27 cellular contexts compared by ENCODE assay signal in the genomic region with DNA sequence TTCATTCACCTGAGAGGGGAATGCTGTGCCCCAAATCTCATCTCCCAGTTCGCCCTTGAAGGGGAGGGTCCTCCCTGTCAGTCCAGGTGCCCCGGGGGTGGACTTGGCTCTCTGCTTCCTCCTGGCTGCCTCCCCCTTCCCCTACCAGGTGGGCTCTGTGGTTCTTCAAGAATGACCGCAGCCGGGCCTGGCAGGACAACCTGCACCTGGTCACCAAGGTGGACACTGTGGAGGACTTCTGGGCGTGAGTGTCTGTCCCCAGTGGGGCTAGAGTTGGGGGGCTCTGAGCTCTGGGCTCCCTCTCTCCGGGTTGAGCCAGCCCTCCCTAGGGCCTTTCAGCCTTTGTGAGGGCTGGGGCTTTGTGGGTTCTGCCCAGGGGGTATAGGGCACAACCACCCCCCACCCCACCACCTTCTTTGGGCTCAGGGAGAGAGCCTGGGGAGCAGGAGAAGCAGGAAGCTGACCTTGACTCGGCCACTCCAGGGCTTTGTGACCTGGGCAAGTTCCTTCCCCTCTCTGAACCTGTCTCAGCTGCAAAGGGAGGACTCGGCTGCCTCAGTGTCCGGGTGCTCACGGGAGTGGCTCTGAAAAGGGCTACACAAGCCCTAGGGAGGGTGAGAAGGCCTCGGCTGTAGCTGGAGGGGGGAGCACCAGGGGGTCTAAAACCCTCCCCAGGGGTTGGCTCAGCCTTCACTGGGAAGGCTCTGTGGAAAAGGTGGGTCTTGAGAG. TPM values are rescaled to one million over a fixed set of nuclear protein-coding genes. Genes with fewer than 3 reads are reported as not detected.
"Had no signal": no experiment of that assay in that cellular context is flagged by ENCODE, and none has a peak within 500 bp of the region (broad histone marks: within the 10 kb centered on the region; RNA-seq: fewer than 3 reads in every experiment).

No MANE protein-coding gene starts in this region.

- H3K9me3 ChIP-seq: mucosa of descending colon, testis, vagina had no signal

- DNase-seq: activated CD4-positive, alpha-beta T cell treated with anti-CD3 and anti-CD28 coated beads, Interleukin-2, amount 10 ng/mL, durations not matched to agents 7 days and 5 days; activated CD4-positive, CD25-positive, alpha-beta regulatory T cell treated with anti-CD3 and anti-CD28 coated beads, Interleukin-2, amount 50 U/mL, for 72 hours; activated CD8-positive, alpha-beta memory T cell treated with anti-CD3 and anti-CD28 coated beads, Interleukin-2, amount 10 ng/mL, durations not matched to agents 7 days and 5 days; activated CD8-positive, alpha-beta T cell treated with anti-CD3 and anti-CD28 coated beads for 36 hours; activated effector memory CD4-positive, alpha-beta T cell treated with anti-CD3 and anti-CD28 coated beads, Interleukin-2, amount 50 U/mL, for 16 hours; activated naive CD4-positive, alpha-beta T cell treated with anti-CD3 and anti-CD28 coated beads, Interleukin-2, amount 10 ng/mL, durations not matched to agents 7 days and 5 days; activated T-cell treated with anti-CD3 and anti-CD28 coated beads for 4 hours; anterior cingulate cortex; dermis blood vessel endothelial cell; effector CD8-positive, alpha-beta T cell; foreskin melanocyte; glutamatergic neuron; hippocampal formation; mucosa of descending colon; nephron progenitor cell; occipital lobe; stimulated activated CD4-positive, alpha-beta T cell treated with anti-CD3 and anti-CD28 coated beads, Interleukin-2, amount 100 ng/mL, for 48 hours; stimulated activated CD8-positive, alpha-beta memory T cell treated with anti-CD3 and anti-CD28 coated beads, Interleukin-4, amount 100 ng/mL, for 48 hours; stimulated activated naive CD4-positive, alpha-beta T cell; trophoblast cell had no signal

- H3K27me3 ChIP-seq: testis, vagina had no signal

- ATAC-seq: activated CD8-positive, alpha-beta memory T cell treated with anti-CD3 and anti-CD28 coated beads, Interleukin-2, amount 10 ng/mL, durations not matched to agents 7 days and 5 days; activated CD8-positive, alpha-beta T cell treated with anti-CD3 and anti-CD28 coated beads for 36 hours; mucosa of descending colon had no signal

- H3K27ac ChIP-seq: testis, vagina had no signal

- H3K36me3 ChIP-seq: vagina had no signal

- H3K4me3 ChIP-seq: mucosa of descending colon, testis, vagina had no signal

RNA-seq across cellular contexts. Expression of gene EIF4E1B, which starts 13.2 kb away (rescaled TPM):
- total RNA-seq: activated CD4-positive, alpha-beta T cell treated with anti-CD3 and anti-CD28 coated beads, Interleukin-2, amount 10 ng/mL, durations not matched to agents 7 days and 5 days; activated CD8-positive, alpha-beta memory T cell treated with anti-CD3 and anti-CD28 coated beads, Interleukin-2, amount 10 ng/mL, durations not matched to agents 7 days and 5 days; activated CD8-positive, alpha-beta T cell treated with anti-CD3 and anti-CD28 coated beads for 36 hours; cardiac septum; dermis blood vessel endothelial cell; liver; mucosa of descending colon; occipital lobe; renal cortical epithelial cell; T-helper 2 cell treated with Interferon-gamma antibody and Interleukin-4, amounts not matched to agents 100 ng/mL and 5 ng/mL, for 36 hours; vagina had no signal
- polyA plus RNA-seq: esophagus, liver had no signal

RNA-seq across cellular contexts. Expression of gene SNCB, which starts 13.3 kb away (rescaled TPM):
- total RNA-seq: activated CD4-positive, alpha-beta T cell treated with anti-CD3 and anti-CD28 coated beads, Interleukin-2, amount 10 ng/mL, durations not matched to agents 7 days and 5 days; activated CD8-positive, alpha-beta memory T cell treated with anti-CD3 and anti-CD28 coated beads, Interleukin-2, amount 10 ng/mL, durations not matched to agents 7 days and 5 days; liver; renal cortical epithelial cell; T-helper 2 cell treated with Interferon-gamma antibody and Interleukin-4, amounts not matched to agents 100 ng/mL and 5 ng/mL, for 36 hours; vagina had no signal
- polyA plus RNA-seq: esophagus, liver had no signal
